ENCODE assay signal across 2 cellular contexts in genomic region chr3:55461896-55462295, GRCh38.
TF ChIP-seq lines count a peak whose summit lies in the region.

No MANE protein-coding gene starts in this region.

TF ChIP-seq in SK-N-SH treated with all-trans-retinoic acid at 6 μM for 48 hours, 23 proteins besides CTCF, POLR2A, EP300 and RAD21 (continued from another document):
- no peak for TF ChIP-seq POU6F1 (CRISPR knock-in tag; IDR thresholded peaks at IDR 0.05; ENCODE audit: borderline replicate concordance, low read depth)
- no peak for TF ChIP-seq ZC3H10 (CRISPR knock-in tag; IDR thresholded peaks at IDR 0.05)
- TF ChIP-seq SNAI2 (CRISPR knock-in tag; IDR thresholded peaks at IDR 0.05), result no peak
- no peak for TF ChIP-seq TCF4 (CRISPR knock-in tag; IDR thresholded peaks at IDR 0.05; ENCODE audit: borderline replicate concordance)
- TF ChIP-seq ESRRG (CRISPR knock-in tag; IDR thresholded peaks at IDR 0.05), result no peak
- TF ChIP-seq RARB (CRISPR knock-in tag; IDR thresholded peaks at IDR 0.05), result no peak
- no peak for TF ChIP-seq PPARA (CRISPR knock-in tag; IDR thresholded peaks at IDR 0.05; ENCODE audit: borderline replicate concordance)
- no peak for TF ChIP-seq PATZ1 (CRISPR knock-in tag; IDR thresholded peaks at IDR 0.05; ENCODE audit: borderline replicate concordance)
- no peak for TF ChIP-seq CREB5 (CRISPR knock-in tag; IDR thresholded peaks at IDR 0.05; ENCODE audit: low read depth)
- TF ChIP-seq ZFP30 (CRISPR knock-in tag; IDR thresholded peaks at IDR 0.05), result no peak
- no peak for TF ChIP-seq ISL1 (CRISPR knock-in tag; IDR thresholded peaks at IDR 0.05)
- no peak for TF ChIP-seq TSHZ2 (CRISPR knock-in tag; IDR thresholded peaks at IDR 0.05)
- TF ChIP-seq GLIS3 (CRISPR knock-in tag; IDR thresholded peaks at IDR 0.05), result no peak
- no peak for TF ChIP-seq CSDC2 (CRISPR knock-in tag; IDR thresholded peaks at IDR 0.05)
- no peak for TF ChIP-seq CSRNP3 (CRISPR knock-in tag; IDR thresholded peaks at IDR 0.05)
- TF ChIP-seq ZNF565 (CRISPR knock-in tag; conservative IDR thresholded peaks at IDR 0.05; ENCODE audit: low read depth), result no peak

TF ChIP-seq in SK-N-SH, 30 proteins besides CTCF, POLR2A, EP300 and RAD21 (continued from another document):
- TF ChIP-seq USF2 (IDR thresholded peaks at IDR 0.05; ENCODE audit: borderline replicate concordance, low read depth, low read length) (no peak), CHD2 (IDR thresholded peaks at IDR 0.05; ENCODE audit: low read length, partially characterized antibody) (no peak), POLR2AphosphoS5 (IDR thresholded peaks at IDR 0.05; ENCODE audit: low read depth, low read length) (no peak)
